In the genomic region with DNA sequence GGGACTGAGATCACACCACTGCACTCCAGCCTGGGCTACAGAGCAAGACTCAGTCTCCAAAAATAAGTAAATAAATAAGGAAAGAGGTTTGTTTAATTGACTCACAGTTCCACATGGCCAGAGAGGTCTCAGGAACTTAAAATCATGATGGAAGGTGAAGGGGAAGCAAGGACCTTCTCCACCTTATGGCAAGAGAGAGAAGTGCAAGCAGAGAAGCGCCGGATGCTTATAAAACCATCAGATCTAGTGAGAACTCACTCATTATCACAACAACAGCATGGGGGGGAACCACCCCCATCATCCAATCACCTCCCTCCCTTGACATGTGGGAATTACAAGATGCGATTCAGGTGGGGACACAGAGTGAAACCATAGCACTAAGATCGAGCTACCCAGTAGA, we compare ENCODE assay signal across 8 cellular contexts. TPM values are rescaled to one million over a fixed set of nuclear protein-coding genes. Genes with fewer than 3 reads are reported as not detected.
DNase-seq lines count a peak whose midpoint lies in the region; ATAC-seq and TF ChIP-seq lines count a peak whose summit lies in the region.

No MANE protein-coding gene starts in this region.

- no peak overlapping the region for H3K14ac ChIP-seq in IMR-90 (replicated peaks; ENCODE audit: low read depth, low read length)

- ATAC-seq in GM19351 (IDR thresholded peaks at IDR 0.05; ENCODE audit: unreplicated experiment) (peak; percentile 96), IMR-90 (ENCODE audit: low read depth) (no peak)
- no peak for ATAC-seq in activated naive CD8-positive, alpha-beta T cell treated with anti-CD3 and anti-CD28 coated beads, Interleukin-2, amount 50 U/mL, for 24 hours

- H3K36me3 ChIP-seq in IMR-90 (ENCODE audit: control insufficient read depth, insufficient read depth, low read length) (no peaks in the 10 kb centered on the region), tibial artery (no peaks in the 10 kb centered on the region)

- no peaks in the 10 kb centered on the region for H3K9me3 ChIP-seq in IMR-90 (ENCODE audit: control insufficient read depth, insufficient read depth, low read length)
- H3K9me3 ChIP-seq in tibial artery = peaks cover 0 to 7% (median 4%) of the 10 kb centered on the region in 3 donors

- TF ChIP-seq CTCF in CD14-positive monocyte (IDR thresholded peaks at IDR 0.05) (peak; percentile 9), IMR-90 (conservative IDR thresholded peaks at IDR 0.05; ENCODE audit: low read depth, low read length) (0 out of 2 replicates have a peak, but pooled peaks have one; percentile 11), chondrocyte (IDR thresholded peaks at IDR 0.05) (peak; percentile 66), tibial artery (IDR thresholded peaks at IDR 0.05) (no peak)

- H3K27ac ChIP-seq in IMR-90 (ENCODE audit: insufficient read depth, low read length) = no peak overlapping the region
- no peak overlapping the region for H3K27ac ChIP-seq in tibial artery

- no CpG with 5 or more reads among the region's 4 CpGs for WGBS in IMR-90 (ENCODE audit: extremely low coverage in 2 of 2, insufficient read length in 1 of 2), 2 experiments

- no TSS peak for BruUV-seq in IMR-90 (replicated peaks; lab: Mats Ljungman, UMichigan)

- peak overlapping the region; percentile 42; the same call in 1 of the 2 replicates for H2BK20ac ChIP-seq in IMR-90 (ENCODE audit: low read depth, low read length)

- no peak overlapping the region for H3K4me3 Mint-ChIP-seq in CD14-positive monocyte
- no peak overlapping the region for H3K4me3 Mint-ChIP-seq in chondrocyte (ENCODE audit: unreplicated experiment)
- H3K4me3 Mint-ChIP-seq in activated naive CD8-positive, alpha-beta T cell treated with anti-CD3 and anti-CD28 coated beads, Interleukin-2, amount 50 U/mL, for 24 hours = no peak overlapping the region
- H3K4me3 Mint-ChIP-seq in activated CD4-positive, alpha-beta T cell treated with anti-CD3 and anti-CD28 coated beads, Interleukin-2, amount 10 ng/mL, durations not matched to agents 7 days and 5 days = no peak overlapping the region

- H3K27ac Mint-ChIP-seq in CD14-positive monocyte (no peak overlapping the region), chondrocyte (ENCODE audit: unreplicated experiment) (no peak overlapping the region)
- H3K27ac Mint-ChIP-seq in activated naive CD8-positive, alpha-beta T cell treated with anti-CD3 and anti-CD28 coated beads, Interleukin-2, amount 50 U/mL, for 24 hours = no peak overlapping the region
- no peak overlapping the region for H3K27ac Mint-ChIP-seq in activated CD4-positive, alpha-beta T cell treated with anti-CD3 and anti-CD28 coated beads, Interleukin-2, amount 10 ng/mL, durations not matched to agents 7 days and 5 days

- no peak overlapping the region for H2AFZ ChIP-seq in IMR-90 (replicated peaks; ENCODE audit: low read length, poor library complexity)

- H2AK9ac ChIP-seq in IMR-90 (replicated peaks; ENCODE audit: low read depth, low read length, poor library complexity) = no peak overlapping the region

- H4K91ac ChIP-seq in IMR-90 (ENCODE audit: insufficient read depth, low read depth, low read length) = no peak overlapping the region

- in situ Hi-C loops in IMR-90 (cut with MboI; ENCODE audit: low sequenced_read_pairs) = no loop called here

- no peak overlapping the region for H3K18ac ChIP-seq in IMR-90 (ENCODE audit: low read depth, low read length)

- H3K27me3 ChIP-seq in IMR-90 (ENCODE audit: control insufficient read depth, insufficient read depth, low read length) (no peaks in the 10 kb centered on the region), tibial artery (no peaks in the 10 kb centered on the region)

- H3K23ac ChIP-seq in IMR-90 (ENCODE audit: low read depth, low read length) = no peak overlapping the region

- dilution Hi-C loops in IMR-90 (cut with HindIII; ENCODE audit: low sequenced_read_pairs, unreplicated experiment) = no loop called here

- H3K4me1 Mint-ChIP-seq in CD14-positive monocyte (no peaks in the 10 kb centered on the region), chondrocyte (ENCODE audit: low read depth) (peaks cover 13% of the 10 kb centered on the region)
- H3K4me1 Mint-ChIP-seq in activated naive CD8-positive, alpha-beta T cell treated with anti-CD3 and anti-CD28 coated beads, Interleukin-2, amount 50 U/mL, for 24 hours = no peaks in the 10 kb centered on the region
- H3K4me1 Mint-ChIP-seq in activated CD4-positive, alpha-beta T cell treated with anti-CD3 and anti-CD28 coated beads, Interleukin-2, amount 10 ng/mL, durations not matched to agents 7 days and 5 days = no peaks in the 10 kb centered on the region

- H2BK5ac ChIP-seq in IMR-90 (ENCODE audit: low read depth, low read length, poor library complexity, severe bottlenecking) = no peak overlapping the region

- DNase-seq in CD14-positive monocyte (ENCODE audit: low spot score) = no peak
- DNase-seq in IMR-90 = no peak
- no peak for DNase-seq in chondrocyte (ENCODE audit: low spot score)
- no peak for DNase-seq in activated naive CD8-positive, alpha-beta T cell treated with anti-CD3 and anti-CD28 coated beads, Interleukin-2, amount 50 U/mL, for 24 hours
- no peak for DNase-seq in central memory CD4-positive, alpha-beta T cell
- DNase-seq in activated CD4-positive, alpha-beta T cell treated with anti-CD3 and anti-CD28 coated beads, Interleukin-2, amount 10 ng/mL, durations not matched to agents 7 days and 5 days = no peak
- no peak for DNase-seq in tibial artery

- H4K20me1 ChIP-seq in IMR-90 (ENCODE audit: insufficient read depth, low read length) = no peaks in the 10 kb centered on the region

- no peak overlapping the region for H4K5ac ChIP-seq in IMR-90 (ENCODE audit: low read depth, low read length)

- TF ChIP-seq RAD21 in IMR-90 (IDR thresholded peaks at IDR 0.05; ENCODE audit: low read length) = peak; percentile 11; the same call in 1 of the 2 replicates

- H2BK120ac ChIP-seq in IMR-90 (ENCODE audit: low read depth, low read length) = no peak overlapping the region

- POLR2A ChIA-PET in IMR-90 (lab: Charles Lee; ENCODE audit: unreplicated experiment) = no interaction called here
- POLR2A ChIA-PET in activated CD4-positive, alpha-beta T cell treated with anti-CD3 and anti-CD28 coated beads, Interleukin-2, amount 10 ng/mL, durations not matched to agents 7 days and 5 days (lab: Charles Lee) = no interaction called here

- no peak overlapping the region for H4K8ac ChIP-seq in IMR-90 (ENCODE audit: low read depth in 2 of 2, low read length in 2 of 2)

- no peaks in the 10 kb centered on the region for H3K36me3 Mint-ChIP-seq in CD14-positive monocyte
- H3K36me3 Mint-ChIP-seq in chondrocyte (ENCODE audit: low read depth) = no peaks in the 10 kb centered on the region
- peaks cover 2% of the 10 kb centered on the region for H3K36me3 Mint-ChIP-seq in activated naive CD8-positive, alpha-beta T cell treated with anti-CD3 and anti-CD28 coated beads, Interleukin-2, amount 50 U/mL, for 24 hours (ENCODE audit: low read depth)
- H3K36me3 Mint-ChIP-seq in activated CD4-positive, alpha-beta T cell treated with anti-CD3 and anti-CD28 coated beads, Interleukin-2, amount 10 ng/mL, durations not matched to agents 7 days and 5 days (ENCODE audit: low read depth) = no peaks in the 10 kb centered on the region

- peaks cover 0 to 7% (median 3%) of the 10 kb centered on the region in 7 donors for H3K9me3 Mint-ChIP-seq in CD14-positive monocyte
- H3K9me3 Mint-ChIP-seq in chondrocyte (ENCODE audit: low read depth) = peaks cover 10% of the 10 kb centered on the region
- H3K9me3 Mint-ChIP-seq in activated naive CD8-positive, alpha-beta T cell treated with anti-CD3 and anti-CD28 coated beads, Interleukin-2, amount 50 U/mL, for 24 hours = no peaks in the 10 kb centered on the region
- H3K9me3 Mint-ChIP-seq in activated CD4-positive, alpha-beta T cell treated with anti-CD3 and anti-CD28 coated beads, Interleukin-2, amount 10 ng/mL, durations not matched to agents 7 days and 5 days = no peaks in the 10 kb centered on the region

- H3K4me1 ChIP-seq in IMR-90 (ENCODE audit: control insufficient read depth, insufficient read depth, low read length) (no peaks in the 10 kb centered on the region), tibial artery (no peaks in the 10 kb centered on the region)

- H3K79me1 ChIP-seq in IMR-90 (ENCODE audit: low read depth in 1 of 2, low read length in 2 of 2) = no peaks in the 10 kb centered on the region

- H3K56ac ChIP-seq in IMR-90 (ENCODE audit: extremely low read depth, insufficient read depth, low read length) = no peak overlapping the region

- no peak overlapping the region for H3K4ac ChIP-seq in IMR-90 (ENCODE audit: low read depth, low read length)

- H3K9me1 ChIP-seq in IMR-90 (ENCODE audit: insufficient read depth, low read length) = no peaks in the 10 kb centered on the region

- intact Hi-C loops in CD14-positive monocyte (cut with micrococcal nuclease) = no loop called here
- intact Hi-C loops in IMR-90 (cut with micrococcal nuclease) = no loop called here
- intact Hi-C loops in tibial artery (cut with DNase I; ENCODE audit: low total_unique reads) = no loop called here

- H2AK5ac ChIP-seq in IMR-90 (ENCODE audit: low read depth, low read length) = no peak overlapping the region

- TF ChIP-seq POLR2A in IMR-90 (IDR thresholded peaks at IDR 0.05; ENCODE audit: low read depth, low read length) = no peak

- CTCF ChIA-PET in IMR-90 (lab: Yijun Ruan, JAX) = no interaction called here
- CTCF ChIA-PET in activated CD4-positive, alpha-beta T cell treated with anti-CD3 and anti-CD28 coated beads, Interleukin-2, amount 10 ng/mL, durations not matched to agents 7 days and 5 days (lab: Charles Lee) = no interaction called here

- H3K4me2 ChIP-seq in IMR-90 (ENCODE audit: low read depth, low read length) = no peak overlapping the region

- no peak overlapping the region for H3K9ac ChIP-seq in IMR-90 (ENCODE audit: low read depth, low read length)

- H2BK15ac ChIP-seq in IMR-90 (ENCODE audit: low read depth, low read length) = no peak overlapping the region; the same call in 2 of the 3 replicates

- no peak overlapping the region for H3K4me3 ChIP-seq in IMR-90 (ENCODE audit: insufficient read depth, low read depth, low read length)
- H3K4me3 ChIP-seq in tibial artery = no peak overlapping the region

- peaks cover 3 to 6% (median 4%) of the 10 kb centered on the region in 3 donors for H3K27me3 Mint-ChIP-seq in CD14-positive monocyte (ENCODE audit: low read depth in 3 of 3)
- no peaks in the 10 kb centered on the region for H3K27me3 Mint-ChIP-seq in chondrocyte (ENCODE audit: low read depth)
- peaks cover 6% of the 10 kb centered on the region for H3K27me3 Mint-ChIP-seq in activated naive CD8-positive, alpha-beta T cell treated with anti-CD3 and anti-CD28 coated beads, Interleukin-2, amount 50 U/mL, for 24 hours
- H3K27me3 Mint-ChIP-seq in activated CD4-positive, alpha-beta T cell treated with anti-CD3 and anti-CD28 coated beads, Interleukin-2, amount 10 ng/mL, durations not matched to agents 7 days and 5 days = peaks cover 10% of the 10 kb centered on the region

RNA-seq across cellular contexts. Expression of gene RGMB, which starts 22.8 kb away (rescaled TPM):
- polyA plus RNA-seq in CD14-positive monocyte (under 1 TPM in 1 of 2 donors, not detected in 1; 0.12 TPM), IMR-90 (2012; rRNA removed) (128 and 129 TPM in 2 replicates)
- total RNA-seq in IMR-90 (2012; rRNA removed) (74.4 and 83.0 TPM in 2 replicates), chondrocyte (21.9 to 28.5 TPM (median 27.7 TPM) in 3 replicates)
- polyA plus RNA-seq in IMR-90 (2012; cell fraction: cytosol; rRNA removed) = 104 and 165 TPM in 2 replicates
- polyA plus RNA-seq in IMR-90 (2012; cell fraction: nucleus; rRNA removed; ENCODE audit: low replicate concordance) = 301 and 527 TPM in 2 replicates
- total RNA-seq in activated CD4-positive, alpha-beta T cell treated with anti-CD3 and anti-CD28 coated beads, Interleukin-2, amount 10 ng/mL, durations not matched to agents 7 days and 5 days = 1 to 10 TPM; 1.4 to 1.7 TPM

Comparison
In these comparisons a context has a peak if more than half of its experiments do, and no peak if none do; other contexts are left out.
1. CTCF ChIP-seq: peak in CD14-positive monocyte (single experiment), IMR-90 (single experiment) and chondrocyte (single experiment); none in tibial artery (0 of 2).